9 cellular contexts compared by ENCODE assay signal in the genomic region with DNA sequence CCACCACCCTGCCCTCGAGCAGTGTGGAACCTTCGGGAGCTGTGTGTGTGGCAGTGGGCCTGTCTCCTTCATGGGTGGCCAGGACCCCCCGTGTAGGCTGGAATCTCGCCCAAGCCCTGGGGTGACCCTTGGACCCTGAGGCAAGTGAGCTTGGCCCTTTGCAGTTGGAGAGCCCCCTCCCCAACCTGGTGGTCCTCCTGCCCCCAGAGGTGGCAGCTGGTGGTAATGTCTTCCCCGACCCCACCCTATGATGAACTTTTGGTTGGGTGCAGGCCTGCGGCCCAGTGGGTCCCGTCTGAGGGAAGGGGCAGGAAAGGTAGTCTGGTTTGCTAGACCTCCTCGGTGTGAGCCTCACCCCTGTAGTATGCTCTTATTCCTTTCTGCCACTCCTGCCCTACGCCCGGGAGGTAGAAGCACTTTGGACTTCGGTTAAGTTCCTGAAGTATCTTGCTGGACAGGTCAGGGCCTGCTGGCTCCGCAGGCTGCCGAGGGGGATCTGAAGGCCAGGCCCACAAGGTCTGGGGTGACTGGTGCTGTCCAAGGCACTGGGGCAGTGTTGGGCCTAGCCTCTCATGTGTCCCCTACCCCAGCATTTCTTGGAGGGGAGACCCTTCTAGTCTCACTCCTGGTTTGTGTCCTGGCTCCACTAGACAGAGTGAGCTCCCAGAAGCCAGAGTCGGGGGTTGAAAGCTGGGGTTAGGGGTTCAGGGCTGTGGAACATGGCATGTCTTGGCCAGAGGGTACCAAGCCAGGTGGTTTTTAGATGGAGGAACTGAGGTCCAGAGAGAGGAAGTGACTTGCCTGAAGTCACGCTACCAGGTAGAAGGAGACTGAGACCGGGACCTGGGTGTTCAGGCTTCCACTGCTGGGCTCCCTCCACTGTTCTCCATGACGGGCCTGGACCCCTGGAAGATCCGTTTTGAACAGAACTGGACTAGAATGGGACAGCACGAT. TPM values are rescaled to one million over a fixed set of nuclear protein-coding genes. Genes with fewer than 3 reads are reported as not detected.
DNase-seq lines count a peak whose midpoint lies in the region; ATAC-seq and TF ChIP-seq lines count a peak whose summit lies in the region.
"Had no signal": no experiment of that assay in that cellular context is flagged by ENCODE, and none has a peak within 500 bp of the region (broad histone marks: within the 10 kb centered on the region; RNA-seq: fewer than 3 reads in every experiment).

No MANE protein-coding gene starts in this region.

- no peaks in the 10 kb centered on the region for H3K4me1 ChIP-seq in foreskin keratinocyte

- peak overlapping the region; percentile 94 for H3K9ac ChIP-seq in SK-N-MC (ENCODE audit: insufficient read length)

- H3K4me3 ChIP-seq in GM12864 (ENCODE audit: low read depth, low read length) = peak overlapping the region; percentile 51
- H3K4me3 ChIP-seq in SK-N-MC = peak overlapping the region; percentile 95

- no peak for DNase-seq in GM12864 (ENCODE audit: low read depth)
- no peak for DNase-seq in SK-N-MC (ENCODE audit: low read depth, low spot score)
- peak in 1 of 2 donors; percentile 17 for DNase-seq in foreskin keratinocyte
- peak; percentile 26 for DNase-seq in retina
- DNase-seq in 8988T = no peak
- DNase-seq in kidney glomerular epithelial cell (lab: John Stamatoyannopoulos, UW) = no peak
- DNase-seq: occipital lobe had no signal

- no peaks in the 10 kb centered on the region for H3K9me3 ChIP-seq in SK-N-MC (ENCODE audit: low read depth, low read length)

- H3K27ac ChIP-seq in SK-N-MC = no peak overlapping the region
- H3K27ac ChIP-seq in foreskin keratinocyte = peak overlapping the region; percentile 70

- ATAC-seq in foreskin keratinocyte (no peak), HG03469 (IDR thresholded peaks at IDR 0.05; ENCODE audit: unreplicated experiment) (no peak), HG03457 (IDR thresholded peaks at IDR 0.05; ENCODE audit: unreplicated experiment) (no peak)

- TF ChIP-seq CTCF in GM12864 (IDR thresholded peaks at IDR 0.05; ENCODE audit: low read depth, low read length, missing control alignments) (no peak), foreskin keratinocyte (conservative IDR thresholded peaks at IDR 0.05) (no peak)

- no peaks in the 10 kb centered on the region for H3K36me3 ChIP-seq in SK-N-MC (ENCODE audit: insufficient read depth, low read length)

- no peaks in the 10 kb centered on the region for H3K27me3 ChIP-seq in foreskin keratinocyte

RNA-seq across cellular contexts. Expression of a gene that starts 1.7 kb away (rescaled TPM):
- 9.7 and 9.9 TPM in 2 replicates for total RNA-seq in foreskin keratinocyte
- 7.1 and 7.3 TPM in 2 replicates for polyA plus RNA-seq in foreskin keratinocyte
